In genomic region chr20:23086056-23086551, GRCh38 we compare ENCODE assay signal across 8 cellular contexts. TPM values are rescaled to one million over a fixed set of nuclear protein-coding genes. Genes with fewer than 3 reads are reported as not detected.
DNase-seq lines count a peak whose midpoint lies in the region; ATAC-seq and TF ChIP-seq lines count a peak whose summit lies in the region.

Gene CD93, minus strand, starts transcription at chr20:23086324. Its CDS starts 132 bp downstream, at chr20:23086192.

- H3K27ac ChIP-seq in gastrocnemius medialis = peak within 1 kb of the TSS; percentile 75 to 90 (median 83)

- H3K4me1 ChIP-seq in gastrocnemius medialis = peaks cover 0 to 17% of the 10 kb centered on the region in 2 donors

- TF ChIP-seq POLR2A in gastrocnemius medialis (IDR thresholded peaks at IDR 0.05) = peak; percentile 50 to 73

- no peaks in the 10 kb centered on the region for H3K36me3 ChIP-seq in gastrocnemius medialis

- TF ChIP-seq CTCF in gastrocnemius medialis (IDR thresholded peaks at IDR 0.05 in 4 of 5, conservative IDR thresholded peaks at IDR 0.05 in 1 of 5) = no peak

- H3K27me3 ChIP-seq in gastrocnemius medialis = no peaks in the 10 kb centered on the region

- in situ Hi-C loops in gastrocnemius medialis (cut with MboI; ENCODE audit: low sequenced_read_pairs in 4 of 4) = no loop called here

- H3K9me3 ChIP-seq in gastrocnemius medialis = no peaks in the 10 kb centered on the region

- peak within 1 kb of the TSS; percentile 12 to 57 (median 46) for H3K4me3 ChIP-seq in gastrocnemius medialis

- DNase-seq in SIG-M5 treated with dmso at 0.1 percent for 504 hours (lab: John Stamatoyannopoulos, UW; ENCODE audit: unreplicated experiment) (peak; percentile 78), Right ventricle myocardium superior (peak; percentile 63), gastrocnemius medialis (peak in 1 of 2 donors; percentile 25), NCI-H774 (lab: John Stamatoyannopoulos, UW) (no peak), DMS79 (lab: John Stamatoyannopoulos, UW) (no peak)

- ATAC-seq in GM21390 (IDR thresholded peaks at IDR 0.05; ENCODE audit: unreplicated experiment) = peak; percentile 67
- peak; percentile 61 for ATAC-seq in Right ventricle myocardium superior (ENCODE audit: poor library complexity)
- peak; percentile 55 to 65 for ATAC-seq in gastrocnemius medialis
- ATAC-seq in HG03457 (IDR thresholded peaks at IDR 0.05; ENCODE audit: unreplicated experiment) = no peak
- no peak for ATAC-seq in HG02642 (IDR thresholded peaks at IDR 0.05; ENCODE audit: poor library complexity, unreplicated experiment)

- intact Hi-C loops in Right ventricle myocardium superior (cut with DNase I) (no loop called here), gastrocnemius medialis (cut with DNase I; ENCODE audit: low total_unique reads) (no loop called here)

RNA-seq across cellular contexts. Expression of gene CD93, which starts in this region (rescaled TPM):
- total RNA-seq in Right ventricle myocardium superior (37.0 TPM), gastrocnemius medialis (10 to 100 TPM; 17.3 to 22.2 (median 21.1) TPM)

Comparison
In these comparisons a context has a peak if more than half of its experiments do, and no peak if none do; other contexts are left out.
1. ATAC-seq: peak in GM21390 (single experiment), Right ventricle myocardium superior (single experiment) and gastrocnemius medialis (2 of 2); none in HG03457 (single experiment) and HG02642 (single experiment).
2. DNase-seq: peak in SIG-M5 treated with dmso at 0.1 percent for 504 hours (single experiment) and Right ventricle myocardium superior (single experiment); none in NCI-H774 (single experiment) and DMS79 (single experiment).